ENCODE assay signal across 1 cellular context in genomic region chr3:5110307-5110706, GRCh38.
TF ChIP-seq lines count a peak whose summit lies in the region.

No MANE protein-coding gene starts in this region.

TF ChIP-seq in HepG2, 621 proteins besides CTCF, POLR2A, EP300 and RAD21 (continued from another document):
- TF ChIP-seq HMGXB4 (CRISPR knock-in tag; IDR thresholded peaks at IDR 0.05; ENCODE audit: borderline replicate concordance in 1 of 2, low read depth in 1 of 2) = no peak
- peak; percentile 60 for TF ChIP-seq FOSL2 (CRISPR knock-in tag; IDR thresholded peaks at IDR 0.05)
TF ChIP-seq in HepG2: peak in this region for 3.
